6 cellular contexts compared by ENCODE assay signal in the genomic region with DNA sequence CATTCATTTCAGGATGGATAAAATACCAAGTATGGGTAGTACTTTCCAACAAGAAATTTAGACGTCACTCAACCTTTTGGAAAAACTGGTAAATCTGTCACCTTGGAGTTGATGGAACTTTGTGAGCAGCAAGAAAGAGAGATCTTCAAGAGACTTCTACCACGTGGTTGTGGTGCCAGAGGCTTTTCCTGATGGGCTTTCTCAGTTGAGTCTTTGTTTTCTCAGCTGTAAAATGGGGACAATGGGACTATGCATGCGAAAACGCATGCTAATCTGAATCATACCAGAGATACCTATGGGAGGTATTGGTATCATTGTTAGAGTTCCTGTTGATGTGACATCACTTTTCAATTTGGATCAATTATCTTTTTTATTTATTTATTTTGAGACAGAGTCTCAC. TPM values are rescaled to one million over a fixed set of nuclear protein-coding genes. Genes with fewer than 3 reads are reported as not detected.
"Had no signal": no experiment of that assay in that cellular context is flagged by ENCODE, and none has a peak within 500 bp of the region (broad histone marks: within the 10 kb centered on the region; RNA-seq: fewer than 3 reads in every experiment).

No MANE protein-coding gene starts in this region.

- H3K4me2 ChIP-seq: KMS-11 had no signal

- H3K9ac ChIP-seq: KMS-11 had no signal

- H3K27ac ChIP-seq: HL-60, KMS-11 had no signal

- DNase-seq: KBM-7, KG1 had no signal

RNA-seq across cellular contexts. Expression of a gene that starts 59.9 kb away (rescaled TPM):
- total RNA-seq: HT-29, IMR-90 had no signal
- polyA plus RNA-seq: IMR-90 had no signal
